In genomic region chr12:70660002-70660604, GRCh38 we compare ENCODE assay signal across 1 cellular context.
TF ChIP-seq lines count a peak whose summit lies in the region.

No MANE protein-coding gene starts in this region.

TF ChIP-seq in SK-N-SH, 30 proteins besides CTCF, POLR2A, EP300 and RAD21 (continued from another document):
- TF ChIP-seq ZBTB33 (IDR thresholded peaks at IDR 0.05; ENCODE audit: borderline replicate concordance, low read depth) (no peak), FOXJ3 (CRISPR knock-in tag; IDR thresholded peaks at IDR 0.05) (no peak), RFX5 (IDR thresholded peaks at IDR 0.05; ENCODE audit: low read length) (no peak), ELF1 (IDR thresholded peaks at IDR 0.05) (no peak), MXI1 (IDR thresholded peaks at IDR 0.05; ENCODE audit: low read depth, low read length) (no peak), IRF3 (IDR thresholded peaks at IDR 0.05; ENCODE audit: low read depth, low read length) (no peak), NRF1 (IDR thresholded peaks at IDR 0.05; ENCODE audit: low read depth, low read length) (no peak), USF2 (IDR thresholded peaks at IDR 0.05; ENCODE audit: borderline replicate concordance, low read depth, low read length) (no peak), REST (IDR thresholded peaks at IDR 0.05; ENCODE audit: low read depth, low read length) (no peak)
TF ChIP-seq in SK-N-SH: peak in this region for 0.
